ENCODE assay signal across 8 cellular contexts in the genomic region with DNA sequence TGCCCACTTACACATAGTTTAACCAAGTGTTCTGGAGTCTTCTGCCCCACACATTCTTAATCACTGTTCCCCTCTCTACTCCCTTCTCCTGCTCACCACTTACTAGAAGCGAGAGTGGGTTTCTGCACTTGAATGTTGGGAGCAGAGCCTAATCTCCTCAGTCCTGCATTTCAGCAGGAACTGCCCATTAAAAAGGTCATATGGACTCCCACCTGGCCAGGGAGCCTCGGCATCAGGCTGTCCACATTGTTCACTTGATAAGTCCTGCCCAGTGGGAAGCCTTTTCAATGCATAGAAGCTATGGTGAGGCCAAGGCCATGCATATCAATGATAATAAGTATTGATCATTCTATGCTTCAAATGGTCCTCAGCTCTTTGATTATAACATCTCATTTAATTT.
"Had no signal": no experiment of that assay in that cellular context is flagged by ENCODE, and none has a peak within 500 bp of the region (broad histone marks: within the 10 kb centered on the region; RNA-seq: fewer than 3 reads in every experiment).

No MANE protein-coding gene starts in this region.

- H3K36me3 ChIP-seq: HAP-1 had no signal

- H3K4me1 Mint-ChIP-seq: IgD-negative memory B cell had no signal

- H3K27me3 Mint-ChIP-seq: IgD-negative memory B cell had no signal

- ATAC-seq: HCT116, HepG2 had no signal

- H3K36me3 Mint-ChIP-seq: IgD-negative memory B cell had no signal

- H3K9ac ChIP-seq: GM23248 had no signal

- H3K4me1 ChIP-seq: HAP-1 had no signal

- H3K27ac Mint-ChIP-seq: HFFc6, IgD-negative memory B cell had no signal

- H3K27ac ChIP-seq: GM23248, HL-60 had no signal

- H3K9me3 ChIP-seq: HAP-1 had no signal

- DNase-seq: GM23248, HFFc6, KBM-7 had no signal

- H3K9me3 Mint-ChIP-seq: HFFc6 had no signal

- H3K4me3 ChIP-seq: GM23248, HAP-1 had no signal

- H2AFZ ChIP-seq: GM23248 had no signal

- H3K4me3 Mint-ChIP-seq: HFFc6, IgD-negative memory B cell had no signal
